1 cellular context compared by ENCODE assay signal in the genomic region with DNA sequence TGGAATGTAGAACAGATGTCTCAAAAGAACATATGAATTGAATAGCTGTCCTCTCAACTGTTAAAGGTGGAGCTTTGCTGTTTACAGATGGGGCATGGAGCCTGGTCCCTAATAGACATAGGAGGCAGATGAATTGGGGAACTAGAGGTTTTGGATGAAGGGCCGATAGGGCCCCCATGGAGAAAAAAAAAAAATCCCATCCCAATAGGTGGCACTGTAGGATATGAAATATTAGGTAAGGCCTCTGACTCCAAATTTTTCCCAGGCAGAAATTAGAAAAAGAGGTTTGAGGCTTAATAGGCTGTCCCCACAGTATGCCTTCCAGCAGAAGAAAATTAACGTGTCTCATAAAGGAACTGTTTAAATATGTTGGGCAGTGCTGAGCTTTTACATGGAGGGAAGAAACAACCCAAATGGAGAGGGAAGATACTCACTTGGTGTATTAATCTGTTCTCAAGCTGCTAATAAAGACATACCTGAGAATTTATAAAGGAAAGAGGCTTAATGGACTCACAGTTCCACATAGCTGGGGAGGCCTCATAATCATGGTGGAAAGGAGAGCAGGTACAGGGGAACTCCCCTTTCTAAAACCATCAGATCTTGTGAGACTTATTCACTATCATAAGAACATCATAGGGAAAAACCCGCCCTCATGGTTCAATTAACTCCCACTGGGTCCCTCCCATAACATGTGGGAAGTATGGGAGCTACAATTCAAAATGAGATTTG.
TF ChIP-seq lines count a peak whose summit lies in the region.

No MANE protein-coding gene starts in this region.

TF ChIP-seq in H1, 55 proteins besides CTCF, POLR2A, EP300 and RAD21 (continued from another document):
- TF ChIP-seq, protein P1, sequence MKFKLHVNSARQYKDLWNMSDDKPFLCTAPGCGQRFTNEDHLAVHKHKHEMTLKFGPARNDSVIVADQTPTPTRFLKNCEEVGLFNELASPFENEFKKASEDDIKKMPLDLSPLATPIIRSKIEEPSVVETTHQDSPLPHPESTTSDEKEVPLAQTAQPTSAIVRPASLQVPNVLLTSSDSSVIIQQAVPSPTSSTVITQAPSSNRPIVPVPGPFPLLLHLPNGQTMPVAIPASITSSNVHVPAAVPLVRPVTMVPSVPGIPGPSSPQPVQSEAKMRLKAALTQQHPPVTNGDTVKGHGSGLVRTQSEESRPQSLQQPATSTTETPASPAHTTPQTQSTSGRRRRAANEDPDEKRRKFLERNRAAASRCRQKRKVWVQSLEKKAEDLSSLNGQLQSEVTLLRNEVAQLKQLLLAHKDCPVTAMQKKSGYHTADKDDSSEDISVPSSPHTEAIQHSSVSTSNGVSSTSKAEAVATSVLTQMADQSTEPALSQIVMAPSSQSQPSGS (IDR thresholded peaks at IDR 0.05; ENCODE audit: low read length): no peak
- TF ChIP-seq JUN (IDR thresholded peaks at IDR 0.05; ENCODE audit: low read depth, low read length): no peak
- no peak for TF ChIP-seq HDAC6 (IDR thresholded peaks at IDR 0.05; ENCODE audit: low read depth, low read length)
- TF ChIP-seq CREB1 (IDR thresholded peaks at IDR 0.05): no peak
- TF ChIP-seq RXRA (IDR thresholded peaks at IDR 0.05; ENCODE audit: insufficient read depth, low read depth, low read length): no peak
- TF ChIP-seq, protein P2, sequence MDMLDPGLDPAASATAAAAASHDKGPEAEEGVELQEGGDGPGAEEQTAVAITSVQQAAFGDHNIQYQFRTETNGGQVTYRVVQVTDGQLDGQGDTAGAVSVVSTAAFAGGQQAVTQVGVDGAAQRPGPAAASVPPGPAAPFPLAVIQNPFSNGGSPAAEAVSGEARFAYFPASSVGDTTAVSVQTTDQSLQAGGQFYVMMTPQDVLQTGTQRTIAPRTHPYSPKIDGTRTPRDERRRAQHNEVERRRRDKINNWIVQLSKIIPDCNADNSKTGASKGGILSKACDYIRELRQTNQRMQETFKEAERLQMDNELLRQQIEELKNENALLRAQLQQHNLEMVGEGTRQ (IDR thresholded peaks at IDR 0.05; ENCODE audit: low read length): no peak
- no peak for TF ChIP-seq CBX5 (IDR thresholded peaks at IDR 0.05; ENCODE audit: low read depth, low read length)
- TF ChIP-seq NRF1 (IDR thresholded peaks at IDR 0.05; ENCODE audit: low read depth, low read length): no peak
- TF ChIP-seq ASH2L (IDR thresholded peaks at IDR 0.05; ENCODE audit: low read length): no peak
- no peak for TF ChIP-seq SP2 (IDR thresholded peaks at IDR 0.05; ENCODE audit: low read length)
- TF ChIP-seq PHF8 (conservative IDR thresholded peaks at IDR 0.05; ENCODE audit: low read depth, low read length): no peak
